In the genomic region with DNA sequence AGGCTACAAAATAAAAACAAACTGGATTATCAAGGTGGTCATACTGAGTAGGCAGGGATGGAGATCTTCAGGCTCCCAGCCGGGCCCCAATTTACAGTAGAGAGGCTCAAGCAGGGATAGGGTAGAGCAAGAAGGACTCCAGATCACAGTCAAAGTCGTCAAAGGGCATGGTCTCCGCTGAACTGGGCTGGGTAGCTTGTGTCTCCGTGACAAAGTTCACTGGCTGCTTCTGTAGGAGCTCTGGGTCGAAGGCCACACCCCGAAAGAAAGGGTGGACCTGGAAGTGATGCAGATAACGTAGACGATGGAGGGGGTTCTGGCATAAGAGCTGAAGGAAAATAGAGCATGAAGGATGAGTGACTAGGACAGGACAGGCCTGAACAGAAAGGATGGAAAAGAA, we compare ENCODE assay signal across 14 cellular contexts.
"Had no signal": no experiment of that assay in that cellular context is flagged by ENCODE, and none has a peak within 500 bp of the region (broad histone marks: within the 10 kb centered on the region; RNA-seq: fewer than 3 reads in every experiment).

No MANE protein-coding gene starts in this region.

- H3K4me1 ChIP-seq: pancreas, SJSA1, testis, upper lobe of right lung had no signal

- H3K27ac ChIP-seq: pancreas, SJSA1, spleen, stomach, testis, upper lobe of right lung, WERI-Rb-1 had no signal

- DNase-seq: activated CD4-positive, alpha-beta memory T cell treated with anti-CD3 and anti-CD28 coated beads, Interleukin-2, amount 10 ng/mL, durations not matched to agents 7 days and 5 days; activated CD8-positive, alpha-beta memory T cell treated with anti-CD3 and anti-CD28 coated beads, Interleukin-2, amount 50 U/mL, for 48 hours; left cardiac atrium; naive B cell; pancreas; spleen; stomach; SW 1271; testis; upper lobe of right lung; WERI-Rb-1 had no signal

- H3K27me3 ChIP-seq: pancreas, SJSA1, spleen, stomach, testis, upper lobe of right lung had no signal

- H3K4me3 ChIP-seq: lung, pancreas, SJSA1, spleen, stomach, testis, upper lobe of right lung had no signal

- H3K9me3 ChIP-seq: pancreas, SJSA1, spleen, stomach, testis, upper lobe of right lung had no signal

- ATAC-seq: left cardiac atrium, pancreas, sciatic nerve, upper lobe of right lung had no signal
